ENCODE assay signal across 9 cellular contexts in the genomic region with DNA sequence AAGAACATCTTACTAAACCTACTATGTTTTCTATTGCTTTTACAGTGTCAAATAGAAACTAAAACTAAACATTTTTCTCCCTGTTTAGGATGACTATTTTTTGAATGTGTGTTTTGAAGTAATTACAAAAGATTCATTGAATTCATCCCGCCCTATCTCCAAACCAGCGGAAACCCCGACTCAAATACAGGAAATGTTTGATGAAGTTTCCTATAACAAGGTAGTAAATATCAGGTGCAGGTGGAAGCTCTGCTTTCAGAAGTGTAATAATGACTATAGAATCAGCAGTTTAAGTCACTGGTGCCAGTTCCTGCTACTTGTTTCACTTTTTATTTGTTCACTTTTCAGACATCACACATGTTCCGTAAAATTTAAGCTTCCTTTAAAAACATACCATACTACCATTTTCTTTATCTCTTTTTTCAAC. TPM values are rescaled to one million over a fixed set of nuclear protein-coding genes. Genes with fewer than 3 reads are reported as not detected.
DNase-seq lines count a peak whose midpoint lies in the region; ATAC-seq, FAIRE-seq and TF ChIP-seq lines count a peak whose summit lies in the region.
"Had no signal": no experiment of that assay in that cellular context is flagged by ENCODE, and none has a peak within 500 bp of the region (broad histone marks: within the 10 kb centered on the region; RNA-seq: fewer than 3 reads in every experiment).

No MANE protein-coding gene starts in this region.

- in situ Hi-C loops in GM13977 (cut with MboI; ENCODE audit: low pct_unique_long_range_greater_than_20kb, low sequenced_read_pairs, unreplicated experiment): no loop called here

- H3K9me3 Mint-ChIP-seq in CD14-positive monocyte: no peaks in the 10 kb centered on the region
- H3K9me3 Mint-ChIP-seq in activated naive CD4-positive, alpha-beta T cell treated with anti-CD3 and anti-CD28 coated beads, Interleukin-2, amount 10 ng/mL, durations not matched to agents 7 days and 5 days: no peaks in the 10 kb centered on the region
- H3K9me3 Mint-ChIP-seq: nephron had no signal

- H3K4me1 Mint-ChIP-seq in CD14-positive monocyte: peaks cover 12% of the 10 kb centered on the region
- H3K4me1 Mint-ChIP-seq in activated naive CD4-positive, alpha-beta T cell treated with anti-CD3 and anti-CD28 coated beads, Interleukin-2, amount 10 ng/mL, durations not matched to agents 7 days and 5 days: peaks cover 58% of the 10 kb centered on the region
- H3K4me1 Mint-ChIP-seq: nephron had no signal

- H3K36me3 Mint-ChIP-seq in CD14-positive monocyte: peaks cover 65 to 66% of the 10 kb centered on the region in 2 donors
- H3K36me3 Mint-ChIP-seq in activated naive CD4-positive, alpha-beta T cell treated with anti-CD3 and anti-CD28 coated beads, Interleukin-2, amount 10 ng/mL, durations not matched to agents 7 days and 5 days: peaks cover 74% of the 10 kb centered on the region

- H3K27ac Mint-ChIP-seq in CD14-positive monocyte: peak overlapping the region; percentile 94 to 98 (median 97)
- H3K27ac Mint-ChIP-seq in activated naive CD4-positive, alpha-beta T cell treated with anti-CD3 and anti-CD28 coated beads, Interleukin-2, amount 10 ng/mL, durations not matched to agents 7 days and 5 days: peak overlapping the region; percentile 93
- H3K27ac Mint-ChIP-seq: nephron had no signal

- intact Hi-C loops in CD14-positive monocyte (cut with micrococcal nuclease): loop anchor here in 1 of 2 donors (5.0 kb wide), 1 partner anchor 41 kb away; the partner anchor contains the start of gene LNPEP

- no peaks in the 10 kb centered on the region for H3K27me3 Mint-ChIP-seq in CD14-positive monocyte (ENCODE audit: low read depth in 3 of 3)
- no peaks in the 10 kb centered on the region for H3K27me3 Mint-ChIP-seq in activated naive CD4-positive, alpha-beta T cell treated with anti-CD3 and anti-CD28 coated beads, Interleukin-2, amount 10 ng/mL, durations not matched to agents 7 days and 5 days

- ATAC-seq in GM19452 (IDR thresholded peaks at IDR 0.05; ENCODE audit: unreplicated experiment) (peak; percentile 86), HG03342 (IDR thresholded peaks at IDR 0.05; ENCODE audit: unreplicated experiment) (peak; percentile 84)

- CTCF ChIA-PET in activated naive CD4-positive, alpha-beta T cell treated with anti-CD3 and anti-CD28 coated beads, Interleukin-2, amount 10 ng/mL, durations not matched to agents 7 days and 5 days (lab: Charles Lee): interaction anchor here (0.6 to 3.3 kb wide), 9 partner anchors 11 to 266 kb away, joined by 3 to 23 read pairs (median 3); partner anchors contain the start of genes ERAP1, ERAP2 and LIX1

- DNase-seq in CD14-positive monocyte (ENCODE audit: low spot score) (no peak), GM13977 (ENCODE audit: low spot score) (no peak), UCSD-AML1 (lab: John Stamatoyannopoulos, UW; ENCODE audit: unreplicated experiment) (no peak), activated gamma-delta T cell (lab: John Stamatoyannopoulos, UW) (no peak), GM19239 (ENCODE audit: insufficient read length, low spot score) (no peak)
- peak; percentile 68 for DNase-seq in activated naive CD4-positive, alpha-beta T cell treated with anti-CD3 and anti-CD28 coated beads, Interleukin-2, amount 10 ng/mL, durations not matched to agents 7 days and 5 days

- peak overlapping the region; percentile 69 to 92 for H3K4me3 Mint-ChIP-seq in CD14-positive monocyte
- peak overlapping the region; percentile 64 for H3K4me3 Mint-ChIP-seq in activated naive CD4-positive, alpha-beta T cell treated with anti-CD3 and anti-CD28 coated beads, Interleukin-2, amount 10 ng/mL, durations not matched to agents 7 days and 5 days
- H3K4me3 Mint-ChIP-seq: nephron had no signal

- FAIRE-seq in GM19239 (lab: Jason Lieb, UNC): no peak

- TF ChIP-seq CTCF in CD14-positive monocyte (IDR thresholded peaks at IDR 0.05) (no peak), GM13977 (IDR thresholded peaks at IDR 0.05; ENCODE audit: extremely low read depth, insufficient read depth, missing control alignments) (no peak)

RNA-seq across cellular contexts. Expression of gene ERAP2, which starts 20.0 kb away (rescaled TPM):
- polyA plus RNA-seq in CD14-positive monocyte: 1 to 10 TPM; 3.0 to 3.4 TPM

RNA-seq across cellular contexts. Expression of gene LNPEP, which starts 39.6 kb away (rescaled TPM):
- polyA plus RNA-seq in CD14-positive monocyte: 10 to 100 TPM; 14.5 to 22.5 TPM
